In the genomic region with DNA sequence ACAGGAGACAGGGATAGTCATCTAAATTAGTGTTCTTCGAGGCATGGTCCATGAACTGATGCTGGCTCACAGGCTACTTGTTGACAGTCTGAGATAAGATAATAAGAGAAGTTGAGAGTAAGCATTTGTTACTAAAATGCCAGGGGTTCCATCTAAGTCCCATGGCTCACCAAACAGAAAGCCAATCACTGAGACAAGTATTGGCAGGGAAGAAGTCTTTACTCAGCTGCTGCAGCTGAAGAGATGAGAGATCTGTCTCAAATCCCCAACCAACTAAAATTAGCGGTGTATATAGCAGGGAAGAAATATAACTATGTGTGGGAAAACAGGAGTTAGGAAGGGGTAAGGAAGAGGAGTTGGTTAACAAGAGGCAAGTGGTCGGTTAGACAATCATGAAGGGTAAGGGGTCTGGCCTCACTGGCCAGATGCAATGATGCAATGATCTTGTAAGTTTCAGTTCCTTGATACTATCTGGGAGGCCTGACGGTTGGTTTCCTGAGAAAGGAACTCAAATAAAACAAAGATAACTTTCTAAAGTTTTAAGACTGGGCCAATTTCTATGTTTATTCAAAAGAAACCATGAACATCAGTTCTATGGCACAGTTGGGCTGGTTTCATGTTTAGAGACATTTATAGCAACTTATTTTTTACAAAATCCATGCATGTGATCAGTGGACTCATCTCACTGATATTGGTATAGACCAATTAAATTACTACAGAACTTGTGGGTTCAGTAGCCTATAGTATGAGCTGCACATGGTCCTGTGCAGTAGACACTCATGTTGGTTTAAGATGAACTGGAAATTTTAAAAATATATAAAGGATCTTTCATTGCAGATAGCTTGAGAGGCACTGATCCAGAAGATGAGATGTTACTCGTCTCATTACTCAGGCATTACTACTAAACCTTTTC, we compare ENCODE assay signal across 1 cellular context.
A peak's percentile ranks its signal among the peaks of the same experiment; 100 is the strongest.
TF ChIP-seq lines count a peak whose summit lies in the region.

No MANE protein-coding gene starts in this region.

TF ChIP-seq in K562, 482 proteins besides CTCF, POLR2A, EP300 and RAD21 (continued from another document and continues in another):
- TF ChIP-seq, protein P1, sequence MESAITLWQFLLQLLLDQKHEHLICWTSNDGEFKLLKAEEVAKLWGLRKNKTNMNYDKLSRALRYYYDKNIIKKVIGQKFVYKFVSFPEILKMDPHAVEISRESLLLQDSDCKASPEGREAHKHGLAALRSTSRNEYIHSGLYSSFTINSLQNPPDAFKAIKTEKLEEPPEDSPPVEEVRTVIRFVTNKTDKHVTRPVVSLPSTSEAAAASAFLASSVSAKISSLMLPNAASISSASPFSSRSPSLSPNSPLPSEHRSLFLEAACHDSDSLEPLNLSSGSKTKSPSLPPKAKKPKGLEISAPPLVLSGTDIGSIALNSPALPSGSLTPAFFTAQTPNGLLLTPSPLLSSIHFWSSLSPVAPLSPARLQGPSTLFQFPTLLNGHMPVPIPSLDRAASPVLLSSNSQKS (CRISPR knock-in tag; IDR thresholded peaks at IDR 0.05), result no peak
- TF ChIP-seq POLR2G (IDR thresholded peaks at IDR 0.05; ENCODE audit: low read depth, low read length) (no peak), ETS2 (tag; IDR thresholded peaks at IDR 0.05; ENCODE audit: borderline replicate concordance, poor library complexity, severe bottlenecking) (no peak), ESRRA (IDR thresholded peaks at IDR 0.05; ENCODE audit: borderline replicate concordance, low read depth) (no peak), HDAC2 (IDR thresholded peaks at IDR 0.05) (0 out of 2 replicates have a peak, but pooled peaks have one; percentile 51), ZNF274 (IDR thresholded peaks at IDR 0.05; ENCODE audit: borderline replicate concordance, low read depth, low read length) (no peak), NFRKB (IDR thresholded peaks at IDR 0.05; ENCODE audit: low read depth) (peak; percentile 67; the same call in 1 of the 2 replicates), ZNF436 (CRISPR knock-in tag; IDR thresholded peaks at IDR 0.05) (no peak), HDAC3 (IDR thresholded peaks at IDR 0.05; ENCODE audit: borderline replicate concordance, partially characterized antibody) (no peak), ZNF764 (CRISPR knock-in tag; IDR thresholded peaks at IDR 0.05; ENCODE audit: low read depth) (no peak), HNRNPH1 (optimal IDR thresholded peaks at IDR 0.05; ENCODE audit: low read depth, low read length) (no peak), ZNF695 (CRISPR knock-in tag; IDR thresholded peaks at IDR 0.05) (no peak), ZNF717 (CRISPR knock-in tag; IDR thresholded peaks at IDR 0.05) (no peak), LEF1 (IDR thresholded peaks at IDR 0.05) (no peak; the same call in 1 of the 2 replicates), YBX1 (IDR thresholded peaks at IDR 0.05) (no peak), ZSCAN32 (CRISPR knock-in tag; IDR thresholded peaks at IDR 0.05) (peak; percentile 75; the same call in 1 of the 2 replicates), HDGF (IDR thresholded peaks at IDR 0.05) (no peak), SRSF9 (IDR thresholded peaks at IDR 0.05; ENCODE audit: borderline replicate concordance, low read depth, low read length) (no peak), ZKSCAN8 (CRISPR knock-in tag; IDR thresholded peaks at IDR 0.05) (no peak), TAF7 (tag; IDR thresholded peaks at IDR 0.05) (no peak), MAFF (IDR thresholded peaks at IDR 0.05; ENCODE audit: low read length) (no peak), KLF10 (CRISPR knock-in tag; IDR thresholded peaks at IDR 0.05) (no peak), ZNF57 (CRISPR knock-in tag; IDR thresholded peaks at IDR 0.05) (no peak), TSC22D4 (tag; IDR thresholded peaks at IDR 0.05) (no peak), HLTF (IDR thresholded peaks at IDR 0.05) (no peak)
- TF ChIP-seq, protein P2, sequence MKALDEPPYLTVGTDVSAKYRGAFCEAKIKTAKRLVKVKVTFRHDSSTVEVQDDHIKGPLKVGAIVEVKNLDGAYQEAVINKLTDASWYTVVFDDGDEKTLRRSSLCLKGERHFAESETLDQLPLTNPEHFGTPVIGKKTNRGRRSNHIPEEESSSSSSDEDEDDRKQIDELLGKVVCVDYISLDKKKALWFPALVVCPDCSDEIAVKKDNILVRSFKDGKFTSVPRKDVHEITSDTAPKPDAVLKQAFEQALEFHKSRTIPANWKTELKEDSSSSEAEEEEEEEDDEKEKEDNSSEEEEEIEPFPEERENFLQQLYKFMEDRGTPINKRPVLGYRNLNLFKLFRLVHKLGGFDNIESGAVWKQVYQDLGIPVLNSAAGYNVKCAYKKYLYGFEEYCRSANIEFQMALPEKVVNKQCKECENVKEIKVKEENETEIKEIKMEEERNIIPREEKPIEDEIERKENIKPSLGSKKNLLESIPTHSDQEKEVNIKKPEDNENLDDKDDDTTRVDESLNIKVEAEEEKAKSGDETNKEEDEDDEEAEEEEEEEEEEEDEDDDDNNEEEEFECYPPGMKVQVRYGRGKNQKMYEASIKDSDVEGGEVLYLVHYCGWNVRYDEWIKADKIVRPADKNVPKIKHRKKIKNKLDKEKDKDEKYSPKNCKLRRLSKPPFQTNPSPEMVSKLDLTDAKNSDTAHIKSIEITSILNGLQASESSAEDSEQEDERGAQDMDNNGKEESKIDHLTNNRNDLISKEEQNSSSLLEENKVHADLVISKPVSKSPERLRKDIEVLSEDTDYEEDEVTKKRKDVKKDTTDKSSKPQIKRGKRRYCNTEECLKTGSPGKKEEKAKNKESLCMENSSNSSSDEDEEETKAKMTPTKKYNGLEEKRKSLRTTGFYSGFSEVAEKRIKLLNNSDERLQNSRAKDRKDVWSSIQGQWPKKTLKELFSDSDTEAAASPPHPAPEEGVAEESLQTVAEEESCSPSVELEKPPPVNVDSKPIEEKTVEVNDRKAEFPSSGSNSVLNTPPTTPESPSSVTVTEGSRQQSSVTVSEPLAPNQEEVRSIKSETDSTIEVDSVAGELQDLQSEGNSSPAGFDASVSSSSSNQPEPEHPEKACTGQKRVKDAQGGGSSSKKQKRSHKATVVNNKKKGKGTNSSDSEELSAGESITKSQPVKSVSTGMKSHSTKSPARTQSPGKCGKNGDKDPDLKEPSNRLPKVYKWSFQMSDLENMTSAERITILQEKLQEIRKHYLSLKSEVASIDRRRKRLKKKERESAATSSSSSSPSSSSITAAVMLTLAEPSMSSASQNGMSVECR (CRISPR knock-in tag; IDR thresholded peaks at IDR 0.05), result no peak
- TF ChIP-seq, protein P3, sequence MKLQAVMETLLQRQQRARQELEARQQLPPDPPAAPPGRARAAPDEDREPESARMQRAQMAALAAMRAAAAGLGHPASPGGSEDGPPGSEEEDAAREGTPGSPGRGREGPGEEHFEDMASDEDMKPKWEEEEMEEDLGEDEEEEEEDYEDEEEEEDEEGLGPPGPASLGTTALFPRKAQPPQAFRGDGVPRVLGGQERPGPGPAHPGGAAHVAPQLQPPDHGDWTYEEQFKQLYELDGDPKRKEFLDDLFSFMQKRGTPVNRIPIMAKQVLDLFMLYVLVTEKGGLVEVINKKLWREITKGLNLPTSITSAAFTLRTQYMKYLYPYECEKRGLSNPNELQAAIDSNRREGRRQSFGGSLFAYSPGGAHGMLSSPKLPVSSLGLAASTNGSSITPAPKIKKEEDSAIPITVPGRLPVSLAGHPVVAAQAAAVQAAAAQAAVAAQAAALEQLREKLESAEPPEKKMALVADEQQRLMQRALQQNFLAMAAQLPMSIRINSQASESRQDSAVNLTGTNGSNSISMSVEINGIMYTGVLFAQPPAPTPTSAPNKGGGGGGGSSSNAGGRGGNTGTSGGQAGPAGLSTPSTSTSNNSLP (IDR thresholded peaks at IDR 0.05; ENCODE audit: borderline replicate concordance, low read depth, low read length), result no peak
- TF ChIP-seq, protein P4, sequence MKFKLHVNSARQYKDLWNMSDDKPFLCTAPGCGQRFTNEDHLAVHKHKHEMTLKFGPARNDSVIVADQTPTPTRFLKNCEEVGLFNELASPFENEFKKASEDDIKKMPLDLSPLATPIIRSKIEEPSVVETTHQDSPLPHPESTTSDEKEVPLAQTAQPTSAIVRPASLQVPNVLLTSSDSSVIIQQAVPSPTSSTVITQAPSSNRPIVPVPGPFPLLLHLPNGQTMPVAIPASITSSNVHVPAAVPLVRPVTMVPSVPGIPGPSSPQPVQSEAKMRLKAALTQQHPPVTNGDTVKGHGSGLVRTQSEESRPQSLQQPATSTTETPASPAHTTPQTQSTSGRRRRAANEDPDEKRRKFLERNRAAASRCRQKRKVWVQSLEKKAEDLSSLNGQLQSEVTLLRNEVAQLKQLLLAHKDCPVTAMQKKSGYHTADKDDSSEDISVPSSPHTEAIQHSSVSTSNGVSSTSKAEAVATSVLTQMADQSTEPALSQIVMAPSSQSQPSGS (CRISPR knock-in tag; IDR thresholded peaks at IDR 0.05), result no peak
- TF ChIP-seq, protein P5, sequence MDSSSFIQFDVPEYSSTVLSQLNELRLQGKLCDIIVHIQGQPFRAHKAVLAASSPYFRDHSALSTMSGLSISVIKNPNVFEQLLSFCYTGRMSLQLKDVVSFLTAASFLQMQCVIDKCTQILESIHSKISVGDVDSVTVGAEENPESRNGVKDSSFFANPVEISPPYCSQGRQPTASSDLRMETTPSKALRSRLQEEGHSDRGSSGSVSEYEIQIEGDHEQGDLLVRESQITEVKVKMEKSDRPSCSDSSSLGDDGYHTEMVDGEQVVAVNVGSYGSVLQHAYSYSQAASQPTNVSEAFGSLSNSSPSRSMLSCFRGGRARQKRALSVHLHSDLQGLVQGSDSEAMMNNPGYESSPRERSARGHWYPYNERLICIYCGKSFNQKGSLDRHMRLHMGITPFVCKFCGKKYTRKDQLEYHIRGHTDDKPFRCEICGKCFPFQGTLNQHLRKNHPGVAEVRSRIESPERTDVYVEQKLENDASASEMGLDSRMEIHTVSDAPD (CRISPR knock-in tag; IDR thresholded peaks at IDR 0.05), result no peak
- TF ChIP-seq, protein P6, sequence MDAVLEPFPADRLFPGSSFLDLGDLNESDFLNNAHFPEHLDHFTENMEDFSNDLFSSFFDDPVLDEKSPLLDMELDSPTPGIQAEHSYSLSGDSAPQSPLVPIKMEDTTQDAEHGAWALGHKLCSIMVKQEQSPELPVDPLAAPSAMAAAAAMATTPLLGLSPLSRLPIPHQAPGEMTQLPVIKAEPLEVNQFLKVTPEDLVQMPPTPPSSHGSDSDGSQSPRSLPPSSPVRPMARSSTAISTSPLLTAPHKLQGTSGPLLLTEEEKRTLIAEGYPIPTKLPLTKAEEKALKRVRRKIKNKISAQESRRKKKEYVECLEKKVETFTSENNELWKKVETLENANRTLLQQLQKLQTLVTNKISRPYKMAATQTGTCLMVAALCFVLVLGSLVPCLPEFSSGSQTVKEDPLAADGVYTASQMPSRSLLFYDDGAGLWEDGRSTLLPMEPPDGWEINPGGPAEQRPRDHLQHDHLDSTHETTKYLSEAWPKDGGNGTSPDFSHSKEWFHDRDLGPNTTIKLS (IDR thresholded peaks at IDR 0.05; ENCODE audit: borderline replicate concordance, low read depth), result no peak
- TF ChIP-seq, protein P7, sequence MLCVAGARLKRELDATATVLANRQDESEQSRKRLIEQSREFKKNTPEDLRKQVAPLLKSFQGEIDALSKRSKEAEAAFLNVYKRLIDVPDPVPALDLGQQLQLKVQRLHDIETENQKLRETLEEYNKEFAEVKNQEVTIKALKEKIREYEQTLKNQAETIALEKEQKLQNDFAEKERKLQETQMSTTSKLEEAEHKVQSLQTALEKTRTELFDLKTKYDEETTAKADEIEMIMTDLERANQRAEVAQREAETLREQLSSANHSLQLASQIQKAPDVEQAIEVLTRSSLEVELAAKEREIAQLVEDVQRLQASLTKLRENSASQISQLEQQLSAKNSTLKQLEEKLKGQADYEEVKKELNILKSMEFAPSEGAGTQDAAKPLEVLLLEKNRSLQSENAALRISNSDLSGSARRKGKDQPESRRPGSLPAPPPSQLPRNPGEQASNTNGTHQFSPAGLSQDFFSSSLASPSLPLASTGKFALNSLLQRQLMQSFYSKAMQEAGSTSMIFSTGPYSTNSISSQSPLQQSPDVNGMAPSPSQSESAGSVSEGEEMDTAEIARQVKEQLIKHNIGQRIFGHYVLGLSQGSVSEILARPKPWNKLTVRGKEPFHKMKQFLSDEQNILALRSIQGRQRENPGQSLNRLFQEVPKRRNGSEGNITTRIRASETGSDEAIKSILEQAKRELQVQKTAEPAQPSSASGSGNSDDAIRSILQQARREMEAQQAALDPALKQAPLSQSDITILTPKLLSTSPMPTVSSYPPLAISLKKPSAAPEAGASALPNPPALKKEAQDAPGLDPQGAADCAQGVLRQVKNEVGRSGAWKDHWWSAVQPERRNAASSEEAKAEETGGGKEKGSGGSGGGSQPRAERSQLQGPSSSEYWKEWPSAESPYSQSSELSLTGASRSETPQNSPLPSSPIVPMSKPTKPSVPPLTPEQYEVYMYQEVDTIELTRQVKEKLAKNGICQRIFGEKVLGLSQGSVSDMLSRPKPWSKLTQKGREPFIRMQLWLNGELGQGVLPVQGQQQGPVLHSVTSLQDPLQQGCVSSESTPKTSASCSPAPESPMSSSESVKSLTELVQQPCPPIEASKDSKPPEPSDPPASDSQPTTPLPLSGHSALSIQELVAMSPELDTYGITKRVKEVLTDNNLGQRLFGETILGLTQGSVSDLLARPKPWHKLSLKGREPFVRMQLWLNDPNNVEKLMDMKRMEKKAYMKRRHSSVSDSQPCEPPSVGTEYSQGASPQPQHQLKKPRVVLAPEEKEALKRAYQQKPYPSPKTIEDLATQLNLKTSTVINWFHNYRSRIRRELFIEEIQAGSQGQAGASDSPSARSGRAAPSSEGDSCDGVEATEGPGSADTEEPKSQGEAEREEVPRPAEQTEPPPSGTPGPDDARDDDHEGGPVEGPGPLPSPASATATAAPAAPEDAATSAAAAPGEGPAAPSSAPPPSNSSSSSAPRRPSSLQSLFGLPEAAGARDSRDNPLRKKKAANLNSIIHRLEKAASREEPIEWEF (CRISPR knock-in tag; IDR thresholded peaks at IDR 0.05), result no peak
- TF ChIP-seq, protein P8, sequence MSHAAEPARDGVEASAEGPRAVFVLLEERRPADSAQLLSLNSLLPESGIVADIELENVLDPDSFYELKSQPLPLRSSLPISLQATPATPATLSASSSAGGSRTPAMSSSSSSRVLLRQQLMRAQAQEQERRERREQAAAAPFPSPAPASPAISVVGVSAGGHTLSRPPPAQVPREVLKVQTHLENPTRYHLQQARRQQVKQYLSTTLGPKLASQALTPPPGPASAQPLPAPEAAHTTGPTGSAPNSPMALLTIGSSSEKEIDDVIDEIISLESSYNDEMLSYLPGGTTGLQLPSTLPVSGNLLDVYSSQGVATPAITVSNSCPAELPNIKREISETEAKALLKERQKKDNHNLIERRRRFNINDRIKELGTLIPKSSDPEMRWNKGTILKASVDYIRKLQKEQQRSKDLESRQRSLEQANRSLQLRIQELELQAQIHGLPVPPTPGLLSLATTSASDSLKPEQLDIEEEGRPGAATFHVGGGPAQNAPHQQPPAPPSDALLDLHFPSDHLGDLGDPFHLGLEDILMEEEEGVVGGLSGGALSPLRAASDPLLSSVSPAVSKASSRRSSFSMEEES (CRISPR knock-in tag; IDR thresholded peaks at IDR 0.05), result no peak
- TF ChIP-seq, protein P9, sequence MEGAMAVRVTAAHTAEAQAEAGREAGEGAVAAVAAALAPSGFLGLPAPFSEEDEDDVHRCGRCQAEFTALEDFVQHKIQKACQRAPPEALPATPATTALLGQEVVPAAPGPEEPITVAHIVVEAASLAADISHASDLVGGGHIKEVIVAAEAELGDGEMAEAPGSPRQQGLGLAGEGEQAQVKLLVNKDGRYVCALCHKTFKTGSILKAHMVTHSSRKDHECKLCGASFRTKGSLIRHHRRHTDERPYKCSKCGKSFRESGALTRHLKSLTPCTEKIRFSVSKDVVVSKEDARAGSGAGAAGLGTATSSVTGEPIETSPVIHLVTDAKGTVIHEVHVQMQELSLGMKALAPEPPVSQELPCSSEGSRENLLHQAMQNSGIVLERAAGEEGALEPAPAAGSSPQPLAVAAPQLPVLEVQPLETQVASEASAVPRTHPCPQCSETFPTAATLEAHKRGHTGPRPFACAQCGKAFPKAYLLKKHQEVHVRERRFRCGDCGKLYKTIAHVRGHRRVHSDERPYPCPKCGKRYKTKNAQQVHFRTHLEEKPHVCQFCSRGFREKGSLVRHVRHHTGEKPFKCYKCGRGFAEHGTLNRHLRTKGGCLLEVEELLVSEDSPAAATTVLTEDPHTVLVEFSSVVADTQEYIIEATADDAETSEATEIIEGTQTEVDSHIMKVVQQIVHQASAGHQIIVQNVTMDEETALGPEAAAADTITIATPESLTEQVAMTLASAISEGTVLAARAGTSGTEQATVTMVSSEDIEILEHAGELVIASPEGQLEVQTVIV (CRISPR knock-in tag; IDR thresholded peaks at IDR 0.05; ENCODE audit: borderline replicate concordance), result no peak
